8 cellular contexts compared by ENCODE assay signal in genomic region chr9:130243015-130243881, GRCh38. TPM values are rescaled to one million over a fixed set of nuclear protein-coding genes. Genes with fewer than 3 reads are reported as not detected.
A peak's percentile ranks its signal among the peaks of the same experiment; 100 is the strongest.
DNase-seq lines count a peak whose midpoint lies in the region; ATAC-seq and TF ChIP-seq lines count a peak whose summit lies in the region.

No MANE protein-coding gene starts in this region.

- no peaks in the 10 kb centered on the region for H3K9me2 ChIP-seq in SU-DHL-6 (replicated peaks; ENCODE audit: insufficient read depth, low read length)

- peaks cover 22% of the 10 kb centered on the region for H3K4me1 Mint-ChIP-seq in activated naive CD8-positive, alpha-beta T cell treated with anti-CD3 and anti-CD28 coated beads, Interleukin-2, amount 10 ng/mL, durations not matched to agents 7 days and 5 days

- H3K27ac ChIP-seq in SU-DHL-6 (ENCODE audit: low read depth, low read length) = no peak overlapping the region
- H3K27ac ChIP-seq in rectal smooth muscle tissue (ENCODE audit: low read depth, low read length) = peak overlapping the region; percentile 37
- no peak overlapping the region for H3K27ac ChIP-seq in vagina

- intact Hi-C loops in left ventricle myocardium superior (cut with micrococcal nuclease) (no loop called here), vagina (cut with DNase I) (no loop called here)

- POLR2A ChIA-PET in activated naive CD8-positive, alpha-beta T cell treated with anti-CD3 and anti-CD28 coated beads, Interleukin-2, amount 10 ng/mL, durations not matched to agents 7 days and 5 days (lab: Charles Lee) = no interaction called here

- H3K4me1 ChIP-seq in rectal smooth muscle tissue (ENCODE audit: control insufficient read depth, insufficient read depth, low read length) (peaks cover 9% of the 10 kb centered on the region), vagina (peaks cover 14% of the 10 kb centered on the region)

- H3F3A ChIP-seq in SU-DHL-6 (ENCODE audit: insufficient read depth) = no peaks in the 10 kb centered on the region

- no peaks in the 10 kb centered on the region for H3K36me3 Mint-ChIP-seq in activated naive CD8-positive, alpha-beta T cell treated with anti-CD3 and anti-CD28 coated beads, Interleukin-2, amount 10 ng/mL, durations not matched to agents 7 days and 5 days

- H3K36me3 ChIP-seq in SU-DHL-6 (ENCODE audit: low read length) (no peaks in the 10 kb centered on the region), rectal smooth muscle tissue (ENCODE audit: control insufficient read depth, insufficient read depth, low read length) (no peaks in the 10 kb centered on the region), vagina (no peaks in the 10 kb centered on the region)

- peak overlapping the region; percentile 33 for H3K4me2 ChIP-seq in SU-DHL-6 (ENCODE audit: low read depth, low read length, poor library complexity, severe bottlenecking)

- H3K9me3 ChIP-seq in SU-DHL-6 (ENCODE audit: insufficient read depth, low read length) (no peaks in the 10 kb centered on the region), vagina (no peaks in the 10 kb centered on the region)

- H4K20me1 ChIP-seq in SU-DHL-6 (ENCODE audit: low read depth, low read length) = no peaks in the 10 kb centered on the region

- TF ChIP-seq POLR2A in vagina (IDR thresholded peaks at IDR 0.05) = no peak

- H3K27me3 ChIP-seq in SU-DHL-6 (ENCODE audit: low read length) = no peaks in the 10 kb centered on the region
- H3K27me3 ChIP-seq in rectal smooth muscle tissue (ENCODE audit: control insufficient read depth, insufficient read depth, low read length) = no peaks in the 10 kb centered on the region
- no peaks in the 10 kb centered on the region for H3K27me3 ChIP-seq in vagina

- no peaks in the 10 kb centered on the region for H3K9me3 Mint-ChIP-seq in activated naive CD8-positive, alpha-beta T cell treated with anti-CD3 and anti-CD28 coated beads, Interleukin-2, amount 10 ng/mL, durations not matched to agents 7 days and 5 days

- H3K27me3 Mint-ChIP-seq in activated naive CD8-positive, alpha-beta T cell treated with anti-CD3 and anti-CD28 coated beads, Interleukin-2, amount 10 ng/mL, durations not matched to agents 7 days and 5 days = no peaks in the 10 kb centered on the region

- H3K9ac ChIP-seq in SU-DHL-6 (ENCODE audit: low read length) (no peak overlapping the region), rectal smooth muscle tissue (ENCODE audit: low read length) (no peak overlapping the region)

- H3K4me3 ChIP-seq in SU-DHL-6 (ENCODE audit: insufficient read depth, low read length, poor library complexity, severe bottlenecking) = no peak overlapping the region
- H3K4me3 ChIP-seq in rectal smooth muscle tissue (ENCODE audit: low read length) = peak overlapping the region; percentile 37
- peak overlapping the region in 1 of 2 donors; percentile 15 for H3K4me3 ChIP-seq in vagina

- peak; percentile 77 for TF ChIP-seq CTCF in SU-DHL-6 (IDR thresholded peaks at IDR 0.05; ENCODE audit: insufficient read depth, low read length, poor library complexity, severe bottlenecking)
- peak; percentile 83 to 95 (median 83) for TF ChIP-seq CTCF in vagina (IDR thresholded peaks at IDR 0.05)

- peak overlapping the region; percentile 22 for H3K27ac Mint-ChIP-seq in activated naive CD8-positive, alpha-beta T cell treated with anti-CD3 and anti-CD28 coated beads, Interleukin-2, amount 10 ng/mL, durations not matched to agents 7 days and 5 days

- H3K79me2 ChIP-seq in SU-DHL-6 (ENCODE audit: insufficient read depth, low read length) = no peaks in the 10 kb centered on the region

- ATAC-seq in activated naive CD8-positive, alpha-beta T cell treated with anti-CD3 and anti-CD28 coated beads, Interleukin-2, amount 10 ng/mL, durations not matched to agents 7 days and 5 days (ENCODE audit: low read depth) = peak; percentile 79
- peak; percentile 75 for ATAC-seq in left ventricle myocardium superior

- H3K4me3 Mint-ChIP-seq in activated naive CD8-positive, alpha-beta T cell treated with anti-CD3 and anti-CD28 coated beads, Interleukin-2, amount 10 ng/mL, durations not matched to agents 7 days and 5 days = peak overlapping the region; percentile 59

- H2AFZ ChIP-seq in SU-DHL-6 (ENCODE audit: low read depth, low read length, severe bottlenecking) = peak overlapping the region; percentile 57

- DNase-seq in NCI-H1436 (lab: John Stamatoyannopoulos, UW) (peak; percentile 67), NCI-H1436 treated with DMSO at 0.1 percent for 48 hours (lab: John Stamatoyannopoulos, UW) (no peak), LoVo (ENCODE audit: low spot score) (peak; percentile 70), left ventricle myocardium superior (peak; percentile 85), vagina (ENCODE audit: extremely low spot score in 2 of 2) (no peak)
- DNase-seq in activated naive CD8-positive, alpha-beta T cell treated with anti-CD3 and anti-CD28 coated beads, Interleukin-2, amount 10 ng/mL, durations not matched to agents 7 days and 5 days = peak; percentile 86

RNA-seq across cellular contexts. Expression of gene HMCN2, which starts 22.3 kb away (rescaled TPM):
- not detected for total RNA-seq in activated naive CD8-positive, alpha-beta T cell treated with anti-CD3 and anti-CD28 coated beads, Interleukin-2, amount 10 ng/mL, durations not matched to agents 7 days and 5 days
- 7.3 TPM for total RNA-seq in left ventricle myocardium superior
- 5.2 TPM for total RNA-seq in vagina

Comparison
In these comparisons a context has a peak if more than half of its experiments do, and no peak if none do; other contexts are left out.
1. DNase-seq: peak in NCI-H1436 (single experiment), LoVo (single experiment), activated naive CD8-positive, alpha-beta T cell treated with anti-CD3 and anti-CD28 coated beads, Interleukin-2, amount 10 ng/mL, durations not matched to agents 7 days and 5 days (single experiment) and left ventricle myocardium superior (single experiment); none in NCI-H1436 treated with DMSO at 0.1 percent for 48 hours (single experiment) and vagina (0 of 2).